In genomic region chr2:68739261-68740183, GRCh38 we compare ENCODE assay signal across 15 cellular contexts. TPM values are rescaled to one million over a fixed set of nuclear protein-coding genes. Genes with fewer than 3 reads are reported as not detected.
DNase-seq lines count a peak whose midpoint lies in the region; ATAC-seq and TF ChIP-seq lines count a peak whose summit lies in the region.
"Had no signal": no experiment of that assay in that cellular context is flagged by ENCODE, and none has a peak within 500 bp of the region (broad histone marks: within the 10 kb centered on the region; RNA-seq: fewer than 3 reads in every experiment).

No MANE protein-coding gene starts in this region.

- H3K4me3 ChIP-seq in OCI-LY1 (ENCODE audit: low read depth, low read length, poor library complexity, severe bottlenecking) (peak overlapping the region; percentile 87), esophagus (ENCODE audit: low read depth in 1 of 2, low read length in 2 of 2) (no peak overlapping the region), transverse colon (no peak overlapping the region)
- H3K4me3 ChIP-seq: K562 had no signal

- H3K9me3 ChIP-seq in OCI-LY1 (ENCODE audit: low read length) (no peaks in the 10 kb centered on the region), esophagus (ENCODE audit: control insufficient read depth in 2 of 2, insufficient read depth in 1 of 2, low read depth in 1 of 2, low read length in 1 of 2) (no peaks in the 10 kb centered on the region), transverse colon (no peaks in the 10 kb centered on the region)

- no peaks in the 10 kb centered on the region for H3K9me2 ChIP-seq in OCI-LY1 (ENCODE audit: low read depth, low read length)

- H3K36me3 ChIP-seq in OCI-LY1 (ENCODE audit: insufficient read depth, low read length) (peaks cover 5% of the 10 kb centered on the region), esophagus (ENCODE audit: control insufficient read depth in 2 of 2, insufficient read depth in 2 of 2, low read length in 1 of 2) (no peaks in the 10 kb centered on the region), transverse colon (no peaks in the 10 kb centered on the region)

- peaks cover 76% of the 10 kb centered on the region for H3K79me2 ChIP-seq in OCI-LY1 (ENCODE audit: insufficient read depth, low read length)

- H3K4me2 ChIP-seq in OCI-LY1 (ENCODE audit: low read length), result peak overlapping the region; percentile 84

- no peak overlapping the region for H2AFZ ChIP-seq in OCI-LY1 (ENCODE audit: low read length)

- H3K27me3 ChIP-seq in OCI-LY1 (ENCODE audit: insufficient read depth, low read length), result no peaks in the 10 kb centered on the region
- no peaks in the 10 kb centered on the region for H3K27me3 ChIP-seq in esophagus (ENCODE audit: control insufficient read depth in 1 of 2, insufficient read depth in 2 of 2, low read length in 2 of 2)
- H3K27me3 ChIP-seq in transverse colon, result no peaks in the 10 kb centered on the region

- TF ChIP-seq CTCF in OCI-LY1 (IDR thresholded peaks at IDR 0.05; ENCODE audit: low read length), result no peak
- no peak for TF ChIP-seq CTCF in transverse colon (IDR thresholded peaks at IDR 0.05)

- peak; percentile 15 for DNase-seq in stimulated activated CD4-positive, alpha-beta T cell treated with anti-CD3 and anti-CD28 coated beads, Interleukin-4, amount 100 ng/mL, for 24 hours
- DNase-seq in stimulated activated CD4-positive, alpha-beta T cell treated with anti-CD3 and anti-CD28 coated beads, Interleukin-2, amount 100 ng/mL, for 48 hours, result no peak
- DNase-seq in transverse colon (no peak), Ammon's horn (ENCODE audit: low spot score) (no peak)
- DNase-seq in stimulated activated CD8-positive, alpha-beta memory T cell treated with anti-CD3 and anti-CD28 coated beads, Interleukin-4, amount 100 ng/mL, for 48 hours, result no peak
- DNase-seq: activated effector memory CD4-positive, alpha-beta T cell treated with anti-CD3 and anti-CD28 coated beads, Interleukin-2, amount 50 U/mL, for 16 hours; C1 segment of cervical spinal cord; RPMI8226; stimulated activated CD4-positive, alpha-beta T cell treated with anti-CD3 and anti-CD28 coated beads, Interleukin-12 subunit alpha, Interleukin-12 subunit beta, amount 100 ng/mL, for 4 hours had no signal

- intact Hi-C loops in transverse colon (cut with DNase I; ENCODE audit: low total_unique reads), result no loop called here

- H3K9ac ChIP-seq in OCI-LY1 (ENCODE audit: low read length), result peak overlapping the region; percentile 35; the same call in 1 of the 2 replicates

- H4K20me1 ChIP-seq in OCI-LY1 (ENCODE audit: insufficient read depth, low read length), result no peaks in the 10 kb centered on the region

- no peak for TF ChIP-seq POLR2A in transverse colon (IDR thresholded peaks at IDR 0.05)

- H3K27ac ChIP-seq in OCI-LY1 (ENCODE audit: low read depth, low read length, poor library complexity, severe bottlenecking) (peak overlapping the region; percentile 95), esophagus (ENCODE audit: low read depth in 2 of 2, low read length in 1 of 2) (peak overlapping the region; percentile 21 to 53), transverse colon (peak overlapping the region; percentile 26 to 83 (median 41))
- H3K27ac ChIP-seq: VCaP had no signal

- in situ Hi-C loops in transverse colon (cut with MboI; ENCODE audit: low pct_ligation_motif_present in 1 of 4, low pct_unique_long_range_greater_than_20kb in 1 of 4, low sequenced_read_pairs in 3 of 4), result loop anchor here (10.0 to 25.0 kb wide), 3 partner anchors 165 to 252 kb away; no protein-coding TSS in a partner anchor

- WGBS in esophagus, 2 donors, result 78 to 86% methylated on average over 6 of the region's 6 CpGs
- 72 to 83% methylated on average over 5 to 6 of the region's 6 CpGs for WGBS in transverse colon (ENCODE audit: low coverage in 1 of 2), 2 donors

- H3K4me1 ChIP-seq in OCI-LY1 (ENCODE audit: insufficient read depth, low read length, severe bottlenecking) (peaks cover 86% of the 10 kb centered on the region), esophagus (ENCODE audit: control insufficient read depth in 2 of 2, insufficient read depth in 2 of 2, low read length in 1 of 2) (peaks cover 0 to 10% of the 10 kb centered on the region in 2 donors), transverse colon (peaks cover 0 to 12% (median 4%) of the 10 kb centered on the region in 4 donors)

- H3F3A ChIP-seq in OCI-LY1 (ENCODE audit: insufficient read depth, low read length), result peaks cover 5% of the 10 kb centered on the region; the same call in 1 of the 2 replicates

- no peak for ATAC-seq in GM18517 (IDR thresholded peaks at IDR 0.05; ENCODE audit: unreplicated experiment)
- ATAC-seq: K562 had no signal

- no peak for TF ChIP-seq EP300 in transverse colon (IDR thresholded peaks at IDR 0.05; ENCODE audit: low read depth)

RNA-seq across cellular contexts. Expression of gene ARHGAP25, which starts 4.9 kb away (rescaled TPM):
- 1 to 10 TPM; 3.4 to 4.0 TPM for polyA plus RNA-seq in esophagus
- total RNA-seq in transverse colon, result 10 to 100 TPM in 2 of 4 donors, 1 to 10 TPM in 2; 2.2 to 11.6 (median 7.2) TPM
- polyA plus RNA-seq: neural cell had no signal

Comparison
In these comparisons a context has a peak if more than half of its experiments do, and no peak if none do; other contexts are left out.
1. H3K27ac ChIP-seq: peak in every context shown above with its lines; median percentile 95 in OCI-LY1; 41 in transverse colon; 37 in esophagus.